ENCODE assay signal across 8 cellular contexts in the genomic region with DNA sequence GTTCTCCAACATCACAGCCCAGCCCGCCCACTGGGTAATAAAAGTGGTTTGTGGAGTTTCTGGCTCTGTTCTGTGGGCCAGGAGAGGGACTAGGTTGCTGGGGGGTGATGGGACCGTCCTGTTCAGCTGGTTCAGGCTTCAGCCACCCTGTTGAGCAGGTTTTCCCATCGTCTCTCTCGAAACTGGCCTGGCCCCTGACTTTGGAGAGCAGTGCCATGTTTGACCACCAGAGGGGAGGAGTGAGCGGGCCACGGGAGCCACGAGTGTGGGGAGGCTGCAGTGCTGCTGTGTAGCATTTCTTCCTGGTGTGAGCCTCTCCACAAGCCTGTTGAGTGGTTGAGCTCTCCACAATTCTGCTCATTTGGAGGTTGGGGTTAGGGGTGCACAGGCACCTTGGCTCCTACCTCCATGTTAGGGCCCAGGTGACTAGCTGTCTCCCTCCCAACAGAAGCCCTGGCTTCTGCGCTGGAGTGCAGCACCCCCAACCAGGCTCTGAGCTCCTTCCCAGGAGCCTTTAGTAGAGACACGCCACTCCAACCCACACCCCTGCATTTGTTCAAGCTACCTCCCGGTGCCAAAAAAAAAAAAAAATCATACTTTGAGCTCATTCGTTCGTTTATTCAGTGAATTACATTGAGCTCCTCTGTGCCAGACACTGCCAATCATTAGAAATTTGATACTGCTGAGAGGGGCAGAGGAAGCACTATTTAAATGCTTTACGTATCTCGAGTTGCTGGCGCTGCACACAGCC. TPM values are rescaled to one million over a fixed set of nuclear protein-coding genes. Genes with fewer than 3 reads are reported as not detected.
DNase-seq lines count a peak whose midpoint lies in the region; ATAC-seq and TF ChIP-seq lines count a peak whose summit lies in the region.

No MANE protein-coding gene starts in this region.

- WGBS in thymus, result 54% methylated on average over 15 of the region's 15 CpGs

- POLR2A ChIA-PET in RWPE1 (lab: Yijun Ruan, JAX; ENCODE audit: low non-redundant PET), result interaction anchor here (0.6 to 1.6 kb wide), 7 partner anchors 11 to 415 kb away, joined by 3 to 7 read pairs (median 5); partner anchors contain the start of genes RHOV and VPS18

- no peaks in the 10 kb centered on the region for H3K27me3 Mint-ChIP-seq in activated T-helper 2 cell treated with anti-CD3 and anti-CD28 coated beads, Interferon-gamma antibody, Interleukin-2, Interleukin-4, amounts not matched to agents 10 μg/mL and 5 μg/mL and 100 μg/mL, durations not matched to agents 14 hours and 24 hours and 36 hours (ENCODE audit: low read depth)

- in situ Hi-C loops in ACHN (cut with HindIII; ENCODE audit: low pct_ligation_motif_present, low pct_unique_long_range_greater_than_20kb, low sequenced_read_pairs), result no loop called here
- in situ Hi-C loops in KBM-7 (cut with MboI; ENCODE audit: low pct_unique_long_range_greater_than_20kb, low sequenced_read_pairs), result no loop called here

- H3K36me3 ChIP-seq in thymus (ENCODE audit: control insufficient read depth, insufficient read depth), result no peaks in the 10 kb centered on the region

- H3K9me3 ChIP-seq in thymus (ENCODE audit: control insufficient read depth), result no peaks in the 10 kb centered on the region

- no peaks in the 10 kb centered on the region for H3K36me3 Mint-ChIP-seq in activated T-helper 2 cell treated with anti-CD3 and anti-CD28 coated beads, Interferon-gamma antibody, Interleukin-2, Interleukin-4, amounts not matched to agents 10 μg/mL and 5 μg/mL and 100 μg/mL, durations not matched to agents 14 hours and 24 hours and 36 hours (ENCODE audit: low read depth)

- H3K4me1 Mint-ChIP-seq in activated T-helper 2 cell treated with anti-CD3 and anti-CD28 coated beads, Interferon-gamma antibody, Interleukin-2, Interleukin-4, amounts not matched to agents 10 μg/mL and 5 μg/mL and 100 μg/mL, durations not matched to agents 14 hours and 24 hours and 36 hours (ENCODE audit: low read depth), result peaks cover 12% of the 10 kb centered on the region

- TF ChIP-seq CTCF in RWPE1 (conservative IDR thresholded peaks at IDR 0.05; ENCODE audit: low read depth) (peak; percentile 99), fibroblast of villous mesenchyme (IDR thresholded peaks at IDR 0.05; ENCODE audit: insufficient read depth, low read depth, low read length) (peak; percentile 99), omental fat pad (IDR thresholded peaks at IDR 0.05) (peak in 2 of 3 donors; percentile 59 to 71)

- intact Hi-C loops in activated T-helper 2 cell treated with anti-CD3 and anti-CD28 coated beads, Interferon-gamma antibody, Interleukin-2, Interleukin-4, amounts not matched to agents 10 μg/mL and 5 μg/mL and 100 μg/mL, durations not matched to agents 14 hours and 24 hours and 36 hours (cut with micrococcal nuclease), result loop anchor here (1.0 to 2.0 kb wide), 2 partner anchors 17 to 37 kb away; partner anchors contain the start of genes RHOV and VPS18

- ATAC-seq in GM18907 (IDR thresholded peaks at IDR 0.05; ENCODE audit: unreplicated experiment), result peak; percentile 66
- peak; percentile 79 for ATAC-seq in omental fat pad (ENCODE audit: low FRiP score)

- H3K27ac Mint-ChIP-seq in activated T-helper 2 cell treated with anti-CD3 and anti-CD28 coated beads, Interferon-gamma antibody, Interleukin-2, Interleukin-4, amounts not matched to agents 10 μg/mL and 5 μg/mL and 100 μg/mL, durations not matched to agents 14 hours and 24 hours and 36 hours, result no peak overlapping the region

- H3K4me3 Mint-ChIP-seq in activated T-helper 2 cell treated with anti-CD3 and anti-CD28 coated beads, Interferon-gamma antibody, Interleukin-2, Interleukin-4, amounts not matched to agents 10 μg/mL and 5 μg/mL and 100 μg/mL, durations not matched to agents 14 hours and 24 hours and 36 hours (ENCODE audit: low read depth), result no peak overlapping the region

- H3K4me3 ChIP-seq in fibroblast of villous mesenchyme (ENCODE audit: low read depth, low read length), result no peak overlapping the region
- H3K4me3 ChIP-seq in thymus (ENCODE audit: low read length), result no peak overlapping the region

- H3K27ac ChIP-seq in RWPE1 (peak overlapping the region; percentile 12), thymus (ENCODE audit: low read depth) (peak overlapping the region; percentile 21)

- DNase-seq in ACHN (peak; percentile 65), KBM-7 (peak; percentile 80), RWPE1 (ENCODE audit: low spot score) (peak; percentile 94), fibroblast of villous mesenchyme (ENCODE audit: low read depth) (peak; percentile 60), omental fat pad (ENCODE audit: low spot score) (peak; percentile 68)
- DNase-seq in activated T-helper 2 cell treated with anti-CD3 and anti-CD28 coated beads, Interferon-gamma antibody, Interleukin-2, Interleukin-4, amounts not matched to agents 10 μg/mL and 5 μg/mL and 100 μg/mL, durations not matched to agents 14 hours and 24 hours and 36 hours (ENCODE audit: low spot score), result peak; percentile 77

- H3K4me1 ChIP-seq in thymus (ENCODE audit: control insufficient read depth, insufficient read depth, low read length), result no peaks in the 10 kb centered on the region

- no peaks in the 10 kb centered on the region for H3K27me3 ChIP-seq in thymus (ENCODE audit: control insufficient read depth, insufficient read depth)

- CTCF ChIA-PET in RWPE1 (lab: Yijun Ruan, JAX), result interaction anchor here (0.6 to 7.7 kb wide), 23 partner anchors 9 to 657 kb away, joined by 3 to 157 read pairs (median 6); partner anchors contain the start of genes RHOV, SPINT1 and VPS18

- no peaks in the 10 kb centered on the region for H3K9me3 Mint-ChIP-seq in activated T-helper 2 cell treated with anti-CD3 and anti-CD28 coated beads, Interferon-gamma antibody, Interleukin-2, Interleukin-4, amounts not matched to agents 10 μg/mL and 5 μg/mL and 100 μg/mL, durations not matched to agents 14 hours and 24 hours and 36 hours

RNA-seq across cellular contexts. Expression of gene SPINT1, which starts 13.9 kb away (rescaled TPM):
- 22.5 and 24.5 TPM in 2 replicates for total RNA-seq in activated T-helper 2 cell treated with anti-CD3 and anti-CD28 coated beads, Interferon-gamma antibody, Interleukin-2, Interleukin-4, amounts not matched to agents 10 μg/mL and 5 μg/mL and 100 μg/mL, durations not matched to agents 14 hours and 24 hours and 36 hours
- total RNA-seq in fibroblast of villous mesenchyme (0.32 and 0.43 TPM in 2 replicates), omental fat pad (10 to 100 TPM in 2 of 4 donors, 1 to 10 TPM in 1, under 1 TPM in 1; 0.95 to 16.2 (median 11.7) TPM)
- 33.8 TPM for polyA plus RNA-seq in thymus

RNA-seq across cellular contexts. Expression of gene RHOV, which starts 16.3 kb away (rescaled TPM):
- total RNA-seq in activated T-helper 2 cell treated with anti-CD3 and anti-CD28 coated beads, Interferon-gamma antibody, Interleukin-2, Interleukin-4, amounts not matched to agents 10 μg/mL and 5 μg/mL and 100 μg/mL, durations not matched to agents 14 hours and 24 hours and 36 hours, result 0.80 and 0.82 TPM in 2 replicates
- under 0.01 TPM in 1 of 2 replicates, not detected in the other for total RNA-seq in fibroblast of villous mesenchyme
- not detected for total RNA-seq in omental fat pad
- polyA plus RNA-seq in thymus, result 15.3 TPM

RNA-seq across cellular contexts. Expression of gene PPP1R14D, which starts 29.3 kb away (rescaled TPM):
- not detected in 2 replicates for total RNA-seq in activated T-helper 2 cell treated with anti-CD3 and anti-CD28 coated beads, Interferon-gamma antibody, Interleukin-2, Interleukin-4, amounts not matched to agents 10 μg/mL and 5 μg/mL and 100 μg/mL, durations not matched to agents 14 hours and 24 hours and 36 hours
- not detected in 2 replicates for total RNA-seq in fibroblast of villous mesenchyme
- not detected for total RNA-seq in omental fat pad
- 1.2 TPM for polyA plus RNA-seq in thymus

RNA-seq across cellular contexts. Expression of gene VPS18, which starts 36.5 kb away (rescaled TPM):
- 12.6 and 13.1 TPM in 2 replicates for total RNA-seq in activated T-helper 2 cell treated with anti-CD3 and anti-CD28 coated beads, Interferon-gamma antibody, Interleukin-2, Interleukin-4, amounts not matched to agents 10 μg/mL and 5 μg/mL and 100 μg/mL, durations not matched to agents 14 hours and 24 hours and 36 hours
- 48.8 and 62.2 TPM in 2 replicates for total RNA-seq in fibroblast of villous mesenchyme
- 10 to 100 TPM; 25.2 to 32.9 (median 28.9) TPM for total RNA-seq in omental fat pad
- 10.3 TPM for polyA plus RNA-seq in thymus

RNA-seq across cellular contexts. Expression of gene DNAJC17, which starts 50.5 kb away (rescaled TPM):
- 44.4 and 48.0 TPM in 2 replicates for total RNA-seq in activated T-helper 2 cell treated with anti-CD3 and anti-CD28 coated beads, Interferon-gamma antibody, Interleukin-2, Interleukin-4, amounts not matched to agents 10 μg/mL and 5 μg/mL and 100 μg/mL, durations not matched to agents 14 hours and 24 hours and 36 hours
- total RNA-seq in fibroblast of villous mesenchyme, result 24.5 and 30.7 TPM in 2 replicates
- 10 to 100 TPM in 3 of 4 donors, 1 to 10 TPM in 1; 8.8 to 21.1 (median 17.1) TPM for total RNA-seq in omental fat pad
- polyA plus RNA-seq in thymus, result 62.9 TPM
